Comparison of ENCODE assay signal across 16 cellular contexts in genomic region chr15:68309024-68309423, GRCh38. TPM values are rescaled to one million over a fixed set of nuclear protein-coding genes. Genes with fewer than 3 reads are reported as not detected.
DNase-seq lines count a peak whose midpoint lies in the region; ATAC-seq, FAIRE-seq and TF ChIP-seq lines count a peak whose summit lies in the region.
"Had no signal": no experiment of that assay in that cellular context is flagged by ENCODE, and none has a peak within 500 bp of the region (broad histone marks: within the 10 kb centered on the region; RNA-seq: fewer than 3 reads in every experiment).

No MANE protein-coding gene starts in this region.

- TF ChIP-seq POLR2A in uterus (IDR thresholded peaks at IDR 0.05) = no peak

- TF ChIP-seq CTCF in ascending aorta (IDR thresholded peaks at IDR 0.05) = no peak
- TF ChIP-seq CTCF in liver (IDR thresholded peaks at IDR 0.05; ENCODE audit: low read depth, low read length, missing input control) = no peak
- no peak for TF ChIP-seq CTCF in uterus (IDR thresholded peaks at IDR 0.05)
- no peak for TF ChIP-seq CTCF in mammary epithelial cell (conservative IDR thresholded peaks at IDR 0.05 in 1 of 2, IDR thresholded peaks at IDR 0.05 in 1 of 2; ENCODE audit: extremely low read depth in 1 of 2, insufficient read depth in 1 of 2, low read depth in 1 of 2, low read length in 2 of 2)

- no TSS peak for BruUV-seq in mammary epithelial cell (replicated peaks; lab: Mats Ljungman, UMichigan)

- dilution Hi-C loops in mammary epithelial cell (cut with HindIII; ENCODE audit: low sequenced_read_pairs) = loop anchor here (5.0 kb wide), 1 partner anchor 68 kb away; no protein-coding TSS in a partner anchor

- no peak overlapping the region for H3K4me2 ChIP-seq in mammary epithelial cell (ENCODE audit: insufficient read depth, low read depth, low read length)
- H3K4me2 ChIP-seq: BLaER1 had no signal

- intact Hi-C loops in ascending aorta (cut with DNase I) (loop anchor here (2.0 to 5.0 kb wide), 4 partner anchors 26 to 168 kb away; partner anchors contain the start of gene ITGA11), uterus (cut with DNase I; ENCODE audit: low total_unique reads) (loop anchor here (10.0 kb wide), 1 partner anchor 54 kb away; no protein-coding TSS in a partner anchor), mammary epithelial cell (cut with micrococcal nuclease) (loop anchor here (5.0 kb wide), 1 partner anchor 618 kb away; no protein-coding TSS in a partner anchor)

- in situ Hi-C loops in mammary epithelial cell (cut with MboI; ENCODE audit: low sequenced_read_pairs in 2 of 2) = loop anchor here in 1 of 2 donors (5.0 to 25.0 kb wide), 3 partner anchors 76 to 353 kb away; no protein-coding TSS in a partner anchor

- peak; percentile 95 for FAIRE-seq in endometrium (lab: Jason Lieb, UNC)
- FAIRE-seq: G401.6 had no signal

- H3K27me3 ChIP-seq in ascending aorta = no peaks in the 10 kb centered on the region
- H3K27me3 ChIP-seq in liver (ENCODE audit: control insufficient read depth in 4 of 4, insufficient read depth in 4 of 4, low read length in 3 of 4) = no peaks in the 10 kb centered on the region
- no peaks in the 10 kb centered on the region for H3K27me3 ChIP-seq in uterus
- H3K27me3 ChIP-seq in mammary epithelial cell (ENCODE audit: insufficient read depth, low read length) = no peaks in the 10 kb centered on the region
- H3K27me3 ChIP-seq: BLaER1 had no signal

- no peaks in the 10 kb centered on the region for H3K9me3 ChIP-seq in ascending aorta
- no peaks in the 10 kb centered on the region for H3K9me3 ChIP-seq in liver (ENCODE audit: control insufficient read depth in 4 of 4, low read length in 3 of 4)
- no peaks in the 10 kb centered on the region for H3K9me3 ChIP-seq in uterus
- H3K9me3 ChIP-seq in mammary epithelial cell (replicated peaks; ENCODE audit: insufficient read depth, low read length) = no peaks in the 10 kb centered on the region
- H3K9me3 ChIP-seq: BLaER1 had no signal

- ATAC-seq in HG03175 (IDR thresholded peaks at IDR 0.05; ENCODE audit: unreplicated experiment) = no peak
- ATAC-seq: CD8-positive, alpha-beta T cell; Panc1 had no signal

- TF ChIP-seq RAD21 in liver (IDR thresholded peaks at IDR 0.05) = no peak

- no peak overlapping the region for H2AFZ ChIP-seq in mammary epithelial cell (ENCODE audit: low read depth, low read length)

- H3K27ac ChIP-seq in ascending aorta (peak overlapping the region; percentile 84 to 85), liver (ENCODE audit: low read depth in 1 of 2, low read length in 2 of 2) (no peak overlapping the region), uterus (peak overlapping the region; percentile 18 to 71), mammary epithelial cell (ENCODE audit: insufficient read depth, low read depth, low read length) (no peak overlapping the region)
- H3K27ac ChIP-seq: BLaER1 had no signal

- H3K36me3 ChIP-seq in ascending aorta = peaks cover 49 to 61% of the 10 kb centered on the region in 2 donors
- H3K36me3 ChIP-seq in liver (ENCODE audit: control insufficient read depth in 4 of 4, insufficient read depth in 3 of 4, low read depth in 1 of 4, low read length in 3 of 4) = no peaks in the 10 kb centered on the region
- no peaks in the 10 kb centered on the region for H3K36me3 ChIP-seq in uterus
- H3K36me3 ChIP-seq in mammary epithelial cell (ENCODE audit: insufficient read depth, low read length) = no peaks in the 10 kb centered on the region
- H3K36me3 ChIP-seq: BLaER1 had no signal

- no peaks in the 10 kb centered on the region for H4K20me1 ChIP-seq in mammary epithelial cell (ENCODE audit: insufficient read depth, low read length)
- H4K20me1 ChIP-seq: BLaER1 had no signal

- H3K4me3 ChIP-seq in ascending aorta = no peak overlapping the region
- no peak overlapping the region for H3K4me3 ChIP-seq in liver (ENCODE audit: low read depth in 1 of 3, low read length in 3 of 3)
- no peak overlapping the region for H3K4me3 ChIP-seq in uterus
- no peak overlapping the region for H3K4me3 ChIP-seq in mammary epithelial cell (replicated peaks in 1 of 3; ENCODE audit: insufficient read depth in 1 of 3, low read depth in 2 of 3, low read length in 3 of 3)
- H3K4me3 ChIP-seq: BLaER1 had no signal

- peaks cover 3 to 39% of the 10 kb centered on the region in 2 donors for H3K4me1 ChIP-seq in ascending aorta
- H3K4me1 ChIP-seq in liver (ENCODE audit: control insufficient read depth in 4 of 4, insufficient read depth in 4 of 4, low read length in 3 of 4) = peaks cover 4 to 11% (median 6%) of the 10 kb centered on the region in 4 donors
- peaks cover 3% of the 10 kb centered on the region in 2 donors for H3K4me1 ChIP-seq in uterus
- H3K4me1 ChIP-seq in mammary epithelial cell (ENCODE audit: insufficient read depth, low read length) = peaks cover 35% of the 10 kb centered on the region

- CTCF ChIA-PET in mammary epithelial cell (lab: Charles Lee; ENCODE audit: low non-redundant PET) = no interaction called here

- DNase-seq in ascending aorta (ENCODE audit: low spot score in 2 of 2) = peak in 1 of 2 donors; percentile 55
- DNase-seq in uterus = no peak
- DNase-seq in NCI-H2171 (lab: John Stamatoyannopoulos, UW) = no peak
- no peak for DNase-seq in mammary epithelial cell
- DNase-seq: H7, NCI-H1048, NCI-H1436 treated with DMSO at 0.1 percent for 48 hours, NCI-H2029 treated with DMSO at 0.1 percent for 48 hours, NCI-H524 had no signal

- 57% methylated on average over 3 of the region's 3 CpGs for WGBS in liver
- 98% methylated on average over 3 of the region's 3 CpGs for WGBS in mammary epithelial cell (ENCODE audit: low coverage, missing lambda C conversion rate)

- no peaks in the 10 kb centered on the region for H3K79me2 ChIP-seq in mammary epithelial cell (ENCODE audit: insufficient read depth, low read length)

- H3K9ac ChIP-seq in liver (ENCODE audit: low read depth in 1 of 2, low read length in 2 of 2) (no peak overlapping the region), mammary epithelial cell (ENCODE audit: insufficient read depth, low read length) (no peak overlapping the region)
- H3K9ac ChIP-seq: BLaER1 had no signal

TF ChIP-seq in liver, 16 proteins besides CTCF, POLR2A, EP300 and RAD21 (continues in another document):
- TF ChIP-seq, protein P1, sequence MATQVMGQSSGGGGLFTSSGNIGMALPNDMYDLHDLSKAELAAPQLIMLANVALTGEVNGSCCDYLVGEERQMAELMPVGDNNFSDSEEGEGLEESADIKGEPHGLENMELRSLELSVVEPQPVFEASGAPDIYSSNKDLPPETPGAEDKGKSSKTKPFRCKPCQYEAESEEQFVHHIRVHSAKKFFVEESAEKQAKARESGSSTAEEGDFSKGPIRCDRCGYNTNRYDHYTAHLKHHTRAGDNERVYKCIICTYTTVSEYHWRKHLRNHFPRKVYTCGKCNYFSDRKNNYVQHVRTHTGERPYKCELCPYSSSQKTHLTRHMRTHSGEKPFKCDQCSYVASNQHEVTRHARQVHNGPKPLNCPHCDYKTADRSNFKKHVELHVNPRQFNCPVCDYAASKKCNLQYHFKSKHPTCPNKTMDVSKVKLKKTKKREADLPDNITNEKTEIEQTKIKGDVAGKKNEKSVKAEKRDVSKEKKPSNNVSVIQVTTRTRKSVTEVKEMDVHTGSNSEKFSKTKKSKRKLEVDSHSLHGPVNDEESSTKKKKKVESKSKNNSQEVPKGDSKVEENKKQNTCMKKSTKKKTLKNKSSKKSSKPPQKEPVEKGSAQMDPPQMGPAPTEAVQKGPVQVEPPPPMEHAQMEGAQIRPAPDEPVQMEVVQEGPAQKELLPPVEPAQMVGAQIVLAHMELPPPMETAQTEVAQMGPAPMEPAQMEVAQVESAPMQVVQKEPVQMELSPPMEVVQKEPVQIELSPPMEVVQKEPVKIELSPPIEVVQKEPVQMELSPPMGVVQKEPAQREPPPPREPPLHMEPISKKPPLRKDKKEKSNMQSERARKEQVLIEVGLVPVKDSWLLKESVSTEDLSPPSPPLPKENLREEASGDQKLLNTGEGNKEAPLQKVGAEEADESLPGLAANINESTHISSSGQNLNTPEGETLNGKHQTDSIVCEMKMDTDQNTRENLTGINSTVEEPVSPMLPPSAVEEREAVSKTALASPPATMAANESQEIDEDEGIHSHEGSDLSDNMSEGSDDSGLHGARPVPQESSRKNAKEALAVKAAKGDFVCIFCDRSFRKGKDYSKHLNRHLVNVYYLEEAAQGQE (IDR thresholded peaks at IDR 0.05) = no peak
- no peak for TF ChIP-seq MAX (IDR thresholded peaks at IDR 0.05)
- peak; percentile 22 for TF ChIP-seq HNF4G (IDR thresholded peaks at IDR 0.05)
- TF ChIP-seq FOXA1 (IDR thresholded peaks at IDR 0.05) = no peak
- no peak for TF ChIP-seq TAF1 (conservative IDR thresholded peaks at IDR 0.05)
- peak; percentile 28 to 29 for TF ChIP-seq RXRA (IDR thresholded peaks at IDR 0.05)
- peak; percentile 66 for TF ChIP-seq SP1 (IDR thresholded peaks at IDR 0.05)
- TF ChIP-seq FOXA2 (IDR thresholded peaks at IDR 0.05) = peak; percentile 46
- TF ChIP-seq GABPA (IDR thresholded peaks at IDR 0.05 in 1 of 2, conservative IDR thresholded peaks at IDR 0.05 in 1 of 2) = no peak
- TF ChIP-seq NR2F2 (IDR thresholded peaks at IDR 0.05) = no peak
- TF ChIP-seq EGR1 (IDR thresholded peaks at IDR 0.05; ENCODE audit: low read depth in 2 of 2) = no peak
- peak; percentile 67 to 70 for TF ChIP-seq HNF4A (conservative IDR thresholded peaks at IDR 0.05)
- TF ChIP-seq, protein P2, sequence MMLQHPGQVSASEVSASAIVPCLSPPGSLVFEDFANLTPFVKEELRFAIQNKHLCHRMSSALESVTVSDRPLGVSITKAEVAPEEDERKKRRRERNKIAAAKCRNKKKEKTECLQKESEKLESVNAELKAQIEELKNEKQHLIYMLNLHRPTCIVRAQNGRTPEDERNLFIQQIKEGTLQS (IDR thresholded peaks at IDR 0.05) = no peak
- no peak for TF ChIP-seq JUND (IDR thresholded peaks at IDR 0.05)

RNA-seq across cellular contexts. Expression of gene FEM1B, which starts 31.5 kb away (rescaled TPM):
- 57.0 TPM for total RNA-seq in ascending aorta
- total RNA-seq in liver = 10 to 100 TPM; 27.7 to 39.5 TPM
- 1 to 10 TPM; 6.2 to 8.0 TPM for polyA plus RNA-seq in liver
- total RNA-seq in uterus = 100 to 1,000 TPM in 2 of 4 donors, 10 to 100 TPM in 2; 39.4 to 130 (median 77.4) TPM
- 100 to 1,000 TPM in 1 of 2 donors, 10 to 100 TPM in 1; 86.6 to 105 TPM for total RNA-seq in mammary epithelial cell
- 51.5 TPM for polyA plus RNA-seq in mammary epithelial cell
- 81.8 TPM for polyA minus RNA-seq in mammary epithelial cell

Comparison
In these comparisons a context has a peak if more than half of its experiments do, and no peak if none do; other contexts are left out.
1. H3K27ac ChIP-seq: peak in ascending aorta (2 of 2) and uterus (2 of 2); none in liver (0 of 2) and mammary epithelial cell (single experiment).